In the genomic region with DNA sequence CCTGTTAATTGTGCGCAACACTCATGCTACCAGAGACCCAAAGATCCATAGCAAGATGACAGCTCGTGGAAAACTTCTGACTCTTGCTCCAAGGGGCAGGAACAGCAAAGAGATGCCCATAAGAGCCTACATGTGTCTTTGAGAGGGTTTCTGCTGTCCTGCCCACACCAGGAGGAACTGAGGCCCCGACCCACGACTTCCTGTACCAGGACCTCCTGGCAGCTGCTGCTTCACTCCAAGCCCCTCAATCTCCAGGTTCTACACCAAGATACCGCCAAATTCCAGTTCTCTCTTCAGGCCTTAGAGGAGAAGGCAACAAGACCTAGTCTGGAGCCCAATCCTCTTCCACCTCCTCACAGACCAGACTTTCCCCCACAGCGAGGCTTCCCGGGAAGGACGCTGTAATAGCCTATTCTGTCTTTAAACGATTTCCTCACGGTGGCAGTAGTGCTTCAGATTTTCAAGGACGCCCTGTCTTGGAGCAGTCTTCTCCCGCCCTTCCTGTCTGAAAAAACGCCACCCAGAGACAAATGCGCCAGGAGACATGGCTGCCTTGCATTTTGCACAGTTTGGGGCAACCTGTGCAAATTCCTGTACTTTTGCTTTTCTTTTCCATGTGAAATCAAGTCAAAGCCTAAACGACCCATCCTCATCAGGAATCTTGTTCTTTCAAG, we compare ENCODE assay signal across 8 cellular contexts.
A peak's percentile ranks its signal among the peaks of the same experiment; 100 is the strongest.
DNase-seq lines count a peak whose midpoint lies in the region; ATAC-seq and TF ChIP-seq lines count a peak whose summit lies in the region.

No MANE protein-coding gene starts in this region.

- peak overlapping the region; percentile 78 for H3K4me2 ChIP-seq in OCI-LY1 (ENCODE audit: low read length)

- peak overlapping the region; percentile 59 for H3K4me3 ChIP-seq in OCI-LY1 (ENCODE audit: low read depth, low read length, poor library complexity, severe bottlenecking)
- peak overlapping the region; percentile 45 for H3K4me3 ChIP-seq in effector memory CD4-positive, alpha-beta T cell (ENCODE audit: insufficient read depth, low read depth, low read length, poor library complexity, severe bottlenecking)

- no peaks in the 10 kb centered on the region for H4K20me1 ChIP-seq in OCI-LY1 (ENCODE audit: insufficient read depth, low read length)

- peak; percentile 88 for DNase-seq in DMS53 (lab: John Stamatoyannopoulos, UW)
- peak; percentile 32 for DNase-seq in GOT3 (lab: John Stamatoyannopoulos, UW)
- DNase-seq in effector memory CD4-positive, alpha-beta T cell, result peak in 1 of 3 donors; percentile 80
- DNase-seq in sciatic nerve (ENCODE audit: low spot score), result peak; percentile 94
- DNase-seq in COR-L47 (lab: John Stamatoyannopoulos, UW), result no peak
- no peak for DNase-seq in DMS153 (lab: John Stamatoyannopoulos, UW)

- H3K9me3 ChIP-seq in OCI-LY1 (ENCODE audit: low read length), result no peaks in the 10 kb centered on the region
- H3K9me3 ChIP-seq in effector memory CD4-positive, alpha-beta T cell (ENCODE audit: control insufficient read depth, low read length), result no peaks in the 10 kb centered on the region

- H3K27me3 ChIP-seq in OCI-LY1 (ENCODE audit: insufficient read depth, low read length), result no peaks in the 10 kb centered on the region
- no peaks in the 10 kb centered on the region for H3K27me3 ChIP-seq in effector memory CD4-positive, alpha-beta T cell (replicated peaks; ENCODE audit: control insufficient read depth, insufficient read depth, low read length, poor library complexity, severe bottlenecking)

- H3F3A ChIP-seq in OCI-LY1 (ENCODE audit: insufficient read depth, low read length), result no peaks in the 10 kb centered on the region

- no peaks in the 10 kb centered on the region for H3K36me3 ChIP-seq in OCI-LY1 (ENCODE audit: insufficient read depth, low read length)
- no peaks in the 10 kb centered on the region for H3K36me3 ChIP-seq in effector memory CD4-positive, alpha-beta T cell (ENCODE audit: control insufficient read depth, insufficient read depth, low read length)

- H2AFZ ChIP-seq in OCI-LY1 (ENCODE audit: low read length), result no peak overlapping the region; the same call in none of the 2 replicates

- ATAC-seq in sciatic nerve (peak; percentile 96), HG02678 (IDR thresholded peaks at IDR 0.05; ENCODE audit: unreplicated experiment) (no peak)

- H3K27ac ChIP-seq in OCI-LY1 (ENCODE audit: low read depth, low read length, poor library complexity, severe bottlenecking), result peak overlapping the region; percentile 90
- H3K27ac ChIP-seq in effector memory CD4-positive, alpha-beta T cell (ENCODE audit: insufficient read depth, low read length, poor library complexity, severe bottlenecking), result peak overlapping the region; percentile 37

- peak overlapping the region; percentile 69 for H3K9ac ChIP-seq in OCI-LY1 (ENCODE audit: low read length)

- H3K9me2 ChIP-seq in OCI-LY1 (ENCODE audit: low read depth, low read length), result no peaks in the 10 kb centered on the region

- H3K4me1 ChIP-seq in OCI-LY1 (ENCODE audit: insufficient read depth, low read length, severe bottlenecking), result peaks cover 27% of the 10 kb centered on the region
- no peaks in the 10 kb centered on the region for H3K4me1 ChIP-seq in effector memory CD4-positive, alpha-beta T cell (ENCODE audit: control insufficient read depth, insufficient read depth, low read length, poor library complexity, severe bottlenecking)

- TF ChIP-seq CTCF in OCI-LY1 (IDR thresholded peaks at IDR 0.05; ENCODE audit: low read length), result peak; percentile 51; the same call in 1 of the 2 replicates

- intact Hi-C loops in sciatic nerve (cut with DNase I), result no loop called here

- no peaks in the 10 kb centered on the region for H3K79me2 ChIP-seq in OCI-LY1 (ENCODE audit: insufficient read depth, low read length)

Comparison
In these comparisons a context has a peak if more than half of its experiments do, and no peak if none do; other contexts are left out.
1. DNase-seq: peak in DMS53 (single experiment), GOT3 (single experiment) and sciatic nerve (single experiment); none in COR-L47 (single experiment) and DMS153 (single experiment).